In the genomic region with DNA sequence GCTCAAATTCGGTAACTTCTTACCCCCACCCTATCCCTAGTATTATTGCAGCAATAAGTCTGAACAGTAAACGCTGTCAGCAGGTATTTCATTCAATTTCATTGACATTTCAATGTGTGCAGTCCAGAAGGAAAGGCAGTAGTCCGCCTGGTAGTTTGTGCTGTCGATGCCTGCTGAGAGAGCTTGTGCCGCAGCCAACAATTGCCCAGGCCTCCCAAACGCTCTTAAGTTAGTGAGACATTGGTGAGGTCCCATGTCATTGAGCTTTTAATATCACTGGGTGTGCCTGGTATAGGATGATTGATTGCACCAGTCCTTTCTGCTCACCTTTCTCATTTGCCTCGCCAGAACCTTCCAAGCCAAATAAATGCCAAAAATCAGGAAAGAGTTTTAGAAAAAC, we compare ENCODE assay signal across 13 cellular contexts. TPM values are rescaled to one million over a fixed set of nuclear protein-coding genes. Genes with fewer than 3 reads are reported as not detected.
"Had no signal": no experiment of that assay in that cellular context is flagged by ENCODE, and none has a peak within 500 bp of the region (broad histone marks: within the 10 kb centered on the region; RNA-seq: fewer than 3 reads in every experiment).

No MANE protein-coding gene starts in this region.

- H3K27ac Mint-ChIP-seq: endodermal cell, nephron progenitor cell had no signal

- H3K9me3 Mint-ChIP-seq: endodermal cell, immature natural killer cell, naive B cell, nephron progenitor cell had no signal

- ATAC-seq: stimulated activated naive CD8-positive, alpha-beta T cell treated with anti-CD3 and anti-CD28 coated beads, Interleukin-15, Interleukin-2, amounts not matched to agents 100 U/mL and 50 U/mL, for 24 hours had no signal

- DNase-seq: effector CD4-positive, alpha-beta T cell; endodermal cell; erythroblast; foreskin melanocyte; immature natural killer cell; mesendoderm; naive B cell; nephron progenitor cell; stimulated activated CD4-positive, alpha-beta T cell treated with anti-CD3 and anti-CD28 coated beads, Interleukin-2, amount 100 ng/mL, for 48 hours; stimulated activated naive CD8-positive, alpha-beta T cell treated with anti-CD3 and anti-CD28 coated beads, Interleukin-15, Interleukin-2, amounts not matched to agents 100 U/mL and 50 U/mL, for 24 hours; thyroid gland; upper lobe of left lung; uterus had no signal

- H3K27me3 Mint-ChIP-seq: naive B cell had no signal

- H3K4me3 Mint-ChIP-seq: endodermal cell, immature natural killer cell, naive B cell, nephron progenitor cell had no signal

RNA-seq across cellular contexts. Expression of a gene that starts 33.8 kb away (rescaled TPM):
- polyA plus RNA-seq: immature natural killer cell had no signal
